23 cellular contexts compared by ENCODE assay signal in genomic region chr12:126668961-126669360, GRCh38.
A peak's percentile ranks its signal among the peaks of the same experiment; 100 is the strongest.
DNase-seq lines count a peak whose midpoint lies in the region; ATAC-seq, FAIRE-seq and TF ChIP-seq lines count a peak whose summit lies in the region.
"Had no signal": no experiment of that assay in that cellular context is flagged by ENCODE, and none has a peak within 500 bp of the region (broad histone marks: within the 10 kb centered on the region; RNA-seq: fewer than 3 reads in every experiment).

No MANE protein-coding gene starts in this region.

- H3K36me3 ChIP-seq in brain microvascular endothelial cell (replicated peaks) (no peaks in the 10 kb centered on the region), left lung (no peaks in the 10 kb centered on the region), upper lobe of right lung (no peaks in the 10 kb centered on the region)
- H3K36me3 ChIP-seq: heart left ventricle, vagina had no signal

- peak; percentile 67 for DNase-seq in AG10803 (ENCODE audit: low read depth)
- DNase-seq in HTR-8/SVneo (ENCODE audit: insufficient read length, low spot score), result peak; percentile 4
- DNase-seq in brain microvascular endothelial cell, result peak; percentile 29
- DNase-seq in left lung, result no peak
- no peak for DNase-seq in T-helper 9 cell
- no peak for DNase-seq in upper lobe of right lung
- DNase-seq in NCI-H446 treated with DMSO at 0.1 percent for 48 hours (lab: John Stamatoyannopoulos, UW), result no peak
- DNase-seq: activated CD4-positive, alpha-beta T cell treated with anti-CD3 and anti-CD28 coated beads for 48 hours; activated CD8-positive, alpha-beta memory T cell treated with anti-CD3 and anti-CD28 coated beads, Interleukin-2, amount 50 U/mL, for 48 hours; aorta; CD4-positive, alpha-beta T cell; cortex of kidney; DND-41; heart left ventricle; mesendoderm; NCI-H1092 treated with DMSO at 0.1 percent for 48 hours; retina; stimulated activated naive CD8-positive, alpha-beta T cell treated with anti-CD3 and anti-CD28 coated beads, Interleukin-15, Interleukin-2, amounts not matched to agents 100 U/mL and 50 U/mL, for 24 hours had no signal

- intact Hi-C loops in left lung (cut with DNase I) (no loop called here), upper lobe of right lung (cut with DNase I) (no loop called here)

- H3K4me3 ChIP-seq in AG10803 (ENCODE audit: low read length) (no peak overlapping the region), brain microvascular endothelial cell (ENCODE audit: low read depth, low read length) (no peak overlapping the region), left lung (no peak overlapping the region), upper lobe of right lung (no peak overlapping the region)
- H3K4me3 ChIP-seq: A549, heart left ventricle, vagina had no signal

- in situ Hi-C loops in brain microvascular endothelial cell (cut with HindIII; ENCODE audit: low pct_ligation_motif_present, low sequenced_read_pairs), result no loop called here

- ATAC-seq in left lung (peak; percentile 33), HG03095 (IDR thresholded peaks at IDR 0.05; ENCODE audit: unreplicated experiment) (no peak), upper lobe of right lung (no peak)
- ATAC-seq: A549; Panc1; stimulated activated naive CD8-positive, alpha-beta T cell treated with anti-CD3 and anti-CD28 coated beads, Interleukin-15, Interleukin-2, amounts not matched to agents 100 U/mL and 50 U/mL, for 24 hours had no signal

- TF ChIP-seq CTCF in AG10803 (conservative IDR thresholded peaks at IDR 0.05; ENCODE audit: low read length) (no peak), brain microvascular endothelial cell (IDR thresholded peaks at IDR 0.05; ENCODE audit: low read depth, low read length, missing control alignments) (no peak), left lung (IDR thresholded peaks at IDR 0.05) (no peak), upper lobe of right lung (IDR thresholded peaks at IDR 0.05) (no peak)

- FAIRE-seq in HTR-8/SVneo (lab: Jason Lieb, UNC), result no peak
- FAIRE-seq: A549, islet of Langerhans had no signal

- H3K27me3 ChIP-seq in brain microvascular endothelial cell (replicated peaks), result no peaks in the 10 kb centered on the region
- no peaks in the 10 kb centered on the region for H3K27me3 ChIP-seq in left lung
- H3K27me3 ChIP-seq in upper lobe of right lung, result no peaks in the 10 kb centered on the region
- H3K27me3 ChIP-seq: heart left ventricle, vagina had no signal

- H3K4me1 ChIP-seq in left lung (no peaks in the 10 kb centered on the region), upper lobe of right lung (no peaks in the 10 kb centered on the region)
- H3K4me1 ChIP-seq: A549, heart left ventricle, vagina had no signal

- no peaks in the 10 kb centered on the region for H3K9me3 ChIP-seq in left lung
- no peaks in the 10 kb centered on the region for H3K9me3 ChIP-seq in upper lobe of right lung
- H3K9me3 ChIP-seq: A549, vagina had no signal

- H3K27ac ChIP-seq in brain microvascular endothelial cell (peak overlapping the region; percentile 88), left lung (no peak overlapping the region), upper lobe of right lung (no peak overlapping the region)
- H3K27ac ChIP-seq: A549, heart left ventricle, vagina had no signal

Comparison
In these comparisons a context has a peak if more than half of its experiments do, and no peak if none do; other contexts are left out.
1. DNase-seq: peak in AG10803 (single experiment), HTR-8/SVneo (single experiment) and brain microvascular endothelial cell (single experiment); none in left lung (0 of 2), T-helper 9 cell (single experiment), upper lobe of right lung (single experiment) and NCI-H446 treated with DMSO at 0.1 percent for 48 hours (single experiment).